Comparison of ENCODE assay signal across 2 cellular contexts in genomic region chr15:35863655-35864054, GRCh38.
TF ChIP-seq lines count a peak whose summit lies in the region.

No MANE protein-coding gene starts in this region.

TF ChIP-seq in liver, 16 proteins besides CTCF, POLR2A, EP300 and RAD21 (continued from another document):
- TF ChIP-seq REST (IDR thresholded peaks at IDR 0.05) (no peak), HNF4G (IDR thresholded peaks at IDR 0.05) (no peak), FOXA2 (IDR thresholded peaks at IDR 0.05) (no peak), SP1 (IDR thresholded peaks at IDR 0.05) (no peak), FOXA1 (IDR thresholded peaks at IDR 0.05) (no peak), HNF4A (conservative IDR thresholded peaks at IDR 0.05) (no peak), TAF1 (conservative IDR thresholded peaks at IDR 0.05) (no peak), ZBTB33 (IDR thresholded peaks at IDR 0.05) (no peak)
- TF ChIP-seq, protein P1, sequence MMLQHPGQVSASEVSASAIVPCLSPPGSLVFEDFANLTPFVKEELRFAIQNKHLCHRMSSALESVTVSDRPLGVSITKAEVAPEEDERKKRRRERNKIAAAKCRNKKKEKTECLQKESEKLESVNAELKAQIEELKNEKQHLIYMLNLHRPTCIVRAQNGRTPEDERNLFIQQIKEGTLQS (IDR thresholded peaks at IDR 0.05): no peak

TF ChIP-seq in HepG2, 621 proteins besides CTCF, POLR2A, EP300 and RAD21 (continued from another document):
- TF ChIP-seq ARHGAP35 (CRISPR knock-in tag; IDR thresholded peaks at IDR 0.05; ENCODE audit: borderline replicate concordance) (no peak), ZNF468 (CRISPR knock-in tag; IDR thresholded peaks at IDR 0.05) (no peak), ZNF83 (CRISPR knock-in tag; IDR thresholded peaks at IDR 0.05; ENCODE audit: borderline replicate concordance) (no peak), ZMYM4 (CRISPR knock-in tag; IDR thresholded peaks at IDR 0.05) (no peak)
